In genomic region chr7:4702961-4703512, GRCh38 we compare ENCODE assay signal across 15 cellular contexts. TPM values are rescaled to one million over a fixed set of nuclear protein-coding genes. Genes with fewer than 3 reads are reported as not detected.
DNase-seq lines count a peak whose midpoint lies in the region; ATAC-seq and TF ChIP-seq lines count a peak whose summit lies in the region.
"Had no signal": no experiment of that assay in that cellular context is flagged by ENCODE, and none has a peak within 500 bp of the region (broad histone marks: within the 10 kb centered on the region; RNA-seq: fewer than 3 reads in every experiment).

No MANE protein-coding gene starts in this region.

- H3K27me3 Mint-ChIP-seq in endodermal cell (ENCODE audit: insufficient read depth) (peaks cover 16% of the 10 kb centered on the region), neural crest cell (ENCODE audit: low read depth) (no peaks in the 10 kb centered on the region)
- H3K27me3 Mint-ChIP-seq: activated B cell treated with CpG ODN at 0.5 μM for 24 hours, T-cell had no signal

- ATAC-seq in GM18505 (IDR thresholded peaks at IDR 0.05; ENCODE audit: unreplicated experiment) (no peak), GM18909 (IDR thresholded peaks at IDR 0.05; ENCODE audit: poor library complexity, unreplicated experiment) (no peak)
- ATAC-seq: T-cell, upper lobe of right lung had no signal

- H3K4me1 ChIP-seq in NT2/D1 (ENCODE audit: insufficient read depth, insufficient read length): peaks cover 23% of the 10 kb centered on the region
- H3K4me1 ChIP-seq in endodermal cell (ENCODE audit: control insufficient read depth, insufficient read depth, low read length): peaks cover 26% of the 10 kb centered on the region
- H3K4me1 ChIP-seq in SJCRH30: no peaks in the 10 kb centered on the region

- H3K36me3 ChIP-seq in NT2/D1 (ENCODE audit: insufficient read depth, insufficient read length, low read length) (no peaks in the 10 kb centered on the region), endodermal cell (ENCODE audit: control insufficient read depth, insufficient read depth, low read length) (no peaks in the 10 kb centered on the region), SJCRH30 (no peaks in the 10 kb centered on the region; the same call in 1 of the 2 replicates)
- H3K36me3 ChIP-seq: upper lobe of right lung had no signal

- H3K9me3 Mint-ChIP-seq in endodermal cell (no peaks in the 10 kb centered on the region), neural crest cell (no peaks in the 10 kb centered on the region)
- H3K9me3 Mint-ChIP-seq: activated B cell treated with CpG ODN at 0.5 μM for 24 hours, HFFc6, T-cell had no signal

- TF ChIP-seq POLR2A in GM18505 (IDR thresholded peaks at IDR 0.05; ENCODE audit: borderline replicate concordance, extremely low read depth, insufficient read depth, insufficient read length): no peak

- peaks cover 3% of the 10 kb centered on the region for H3K36me3 Mint-ChIP-seq in endodermal cell (ENCODE audit: low read depth)
- H3K36me3 Mint-ChIP-seq in neural crest cell (ENCODE audit: low read depth): no peaks in the 10 kb centered on the region
- H3K36me3 Mint-ChIP-seq: T-cell had no signal

- peak overlapping the region; percentile 47 for H3K27ac ChIP-seq in endodermal cell (ENCODE audit: low read depth, low read length)
- H3K27ac ChIP-seq in SJCRH30: no peak overlapping the region
- H3K27ac ChIP-seq: upper lobe of right lung had no signal

- no peak overlapping the region for H3K4me3 ChIP-seq in NT2/D1 (ENCODE audit: insufficient read length, low read depth)
- no peak overlapping the region for H3K4me3 ChIP-seq in endodermal cell (ENCODE audit: low read length)
- no peak overlapping the region for H3K4me3 ChIP-seq in SJCRH30
- H3K4me3 ChIP-seq: upper lobe of right lung had no signal

- H3K9ac ChIP-seq in NT2/D1 (ENCODE audit: insufficient read length, low read depth) (peak overlapping the region; percentile 26), endodermal cell (ENCODE audit: extremely low read depth, low read length, poor library complexity, severe bottlenecking) (no peak overlapping the region)

- no peaks in the 10 kb centered on the region for H3K9me3 ChIP-seq in NT2/D1 (ENCODE audit: insufficient read depth, low read length)
- no peaks in the 10 kb centered on the region for H3K9me3 ChIP-seq in endodermal cell (ENCODE audit: control insufficient read depth, low read length)
- H3K9me3 ChIP-seq in SJCRH30 (replicated peaks): no peaks in the 10 kb centered on the region
- H3K9me3 ChIP-seq: upper lobe of right lung had no signal

- H3K4me3 Mint-ChIP-seq in endodermal cell: peak overlapping the region; percentile 11
- no peak overlapping the region for H3K4me3 Mint-ChIP-seq in neural crest cell
- H3K4me3 Mint-ChIP-seq: activated B cell treated with CpG ODN at 0.5 μM for 24 hours, HFFc6, T-cell had no signal

- H3K27ac Mint-ChIP-seq in endodermal cell (peak overlapping the region; percentile 48), neural crest cell (ENCODE audit: unreplicated experiment) (peak overlapping the region; percentile 35)
- H3K27ac Mint-ChIP-seq: activated B cell treated with CpG ODN at 0.5 μM for 24 hours, HFFc6, T-cell had no signal

- 67 to 68% methylated on average over 11 to 20 of the region's 20 CpGs for WGBS in endodermal cell (ENCODE audit: insufficient coverage in 1 of 2, insufficient read length in 1 of 2), 2 experiments

- TF ChIP-seq CTCF in endodermal cell (conservative IDR thresholded peaks at IDR 0.05) (no peak), neural crest cell (conservative IDR thresholded peaks at IDR 0.05) (no peak)

- H3K4me1 Mint-ChIP-seq in endodermal cell (peaks cover 49% of the 10 kb centered on the region), neural crest cell (peaks cover 56% of the 10 kb centered on the region)

- peaks cover 65% of the 10 kb centered on the region for H3K27me3 ChIP-seq in NT2/D1 (ENCODE audit: insufficient read depth, insufficient read length)
- H3K27me3 ChIP-seq in endodermal cell (ENCODE audit: control insufficient read depth, insufficient read depth, low read length, poor library complexity, severe bottlenecking): no peaks in the 10 kb centered on the region
- H3K27me3 ChIP-seq in SJCRH30: no peaks in the 10 kb centered on the region
- H3K27me3 ChIP-seq: upper lobe of right lung had no signal

- DNase-seq in AG20443 (ENCODE audit: low spot score) (peak; percentile 28), NT2/D1 (ENCODE audit: low read depth, low spot score) (no peak), endodermal cell (peak; percentile 81), neural crest cell (ENCODE audit: low read depth, low spot score) (no peak), NCI-H1417 (lab: John Stamatoyannopoulos, UW) (no peak), SJCRH30 (no peak)
- DNase-seq: activated B cell treated with CpG ODN at 0.5 μM for 24 hours; HFFc6; MM.1S; NCI-H2081 treated with DMSO at 0.1 percent for 48 hours; stimulated activated CD4-positive, alpha-beta T cell treated with anti-CD3 and anti-CD28 coated beads, Interleukin-4, amount 100 ng/mL, for 24 hours; T-cell; upper lobe of right lung had no signal

RNA-seq across cellular contexts. Expression of gene FOXK1, which starts 20.9 kb away (rescaled TPM):
- 10 to 100 TPM; 36.9 to 43.4 TPM for total RNA-seq in endodermal cell
- polyA plus RNA-seq in endodermal cell (2013, experiment 1 of 2): 14.9 TPM
- 13.9 TPM for polyA plus RNA-seq in endodermal cell (2013, experiment 2 of 2)
- total RNA-seq in neural crest cell: 28.1 and 29.1 TPM in 2 replicates
- 22.1 and 23.4 TPM in 2 replicates for total RNA-seq in SJCRH30 (2014; rRNA removed; shearing (Covaris generic))

Comparison
In these comparisons a context has a peak if more than half of its experiments do, and no peak if none do; other contexts are left out.
1. DNase-seq: peak in AG20443 (single experiment) and endodermal cell (single experiment); none in NT2/D1 (single experiment), neural crest cell (single experiment), NCI-H1417 (0 of 3) and SJCRH30 (0 of 2).